In genomic region chr14:104184506-104184905, GRCh38 we compare ENCODE assay signal across 23 cellular contexts. TPM values are rescaled to one million over a fixed set of nuclear protein-coding genes. Genes with fewer than 3 reads are reported as not detected.
DNase-seq lines count a peak whose midpoint lies in the region; ATAC-seq, FAIRE-seq and TF ChIP-seq lines count a peak whose summit lies in the region.
"Had no signal": no experiment of that assay in that cellular context is flagged by ENCODE, and none has a peak within 500 bp of the region (broad histone marks: within the 10 kb centered on the region; RNA-seq: fewer than 3 reads in every experiment).

No MANE protein-coding gene starts in this region.

- H3K27ac ChIP-seq in BLaER1 (no peak overlapping the region), Panc1 (ENCODE audit: low read length) (no peak overlapping the region), mesodermal cell (ENCODE audit: low read depth, low read length, severe bottlenecking) (peak overlapping the region; percentile 49)
- H3K27ac ChIP-seq: ovary, sigmoid colon, suprapubic skin had no signal

- peaks cover 61% of the 10 kb centered on the region for H3K4me1 ChIP-seq in BLaER1
- H3K4me1 ChIP-seq in Panc1 (ENCODE audit: control insufficient read depth, insufficient read depth, low read length): no peaks in the 10 kb centered on the region
- peaks cover 13% of the 10 kb centered on the region for H3K4me1 ChIP-seq in mesodermal cell (ENCODE audit: control insufficient read depth, insufficient read depth, low read length, poor library complexity, severe bottlenecking)
- H3K4me1 ChIP-seq: body of pancreas, sigmoid colon had no signal

- peak overlapping the region; percentile 89 for H3K27ac Mint-ChIP-seq in endothelial cell (ENCODE audit: unreplicated experiment)
- H3K27ac Mint-ChIP-seq: activated CD4-positive, alpha-beta T cell treated with anti-CD3 and anti-CD28 coated beads, Interleukin-2, amount 10 ng/mL, durations not matched to agents 24 days and 14 days; activated T-helper 17 cell treated with anti-CD3 and anti-CD28 coated beads, Interleukin-2, amount 50 U/mL, for 72 hours; CD4-positive, CD25-positive, alpha-beta regulatory T cell; naive thymus-derived CD8-positive, alpha-beta T cell had no signal

- FAIRE-seq in frontal cortex (lab: Jason Lieb, UNC): no peak
- FAIRE-seq: GM12891 had no signal

- peaks cover 27% of the 10 kb centered on the region for H3K4me1 Mint-ChIP-seq in endothelial cell (ENCODE audit: unreplicated experiment)
- H3K4me1 Mint-ChIP-seq: activated CD4-positive, alpha-beta T cell treated with anti-CD3 and anti-CD28 coated beads, Interleukin-2, amount 10 ng/mL, durations not matched to agents 24 days and 14 days; activated T-helper 17 cell treated with anti-CD3 and anti-CD28 coated beads, Interleukin-2, amount 50 U/mL, for 72 hours; CD4-positive, CD25-positive, alpha-beta regulatory T cell; naive thymus-derived CD8-positive, alpha-beta T cell had no signal

- no peak for DNase-seq in Panc1 (ENCODE audit: low read depth, low spot score)
- DNase-seq in endothelial cell (ENCODE audit: low spot score): peak; percentile 51
- no peak for DNase-seq in frontal cortex (ENCODE audit: low spot score in 2 of 2)
- no peak for DNase-seq in DMS153 (lab: John Stamatoyannopoulos, UW)
- DNase-seq: activated CD4-positive, alpha-beta T cell treated with anti-CD3 and anti-CD28 coated beads, Interleukin-2, amount 10 ng/mL, durations not matched to agents 24 days and 14 days; body of pancreas; CD4-positive, CD25-positive, alpha-beta regulatory T cell; DMS53; GOT3; naive thymus-derived CD8-positive, alpha-beta T cell; NCI-H1048; NCI-H187 treated with DMSO at 0.1 percent for 48 hours; NCI-H2227 treated with DMSO at 0.1 percent for 48 hours; ovary; sigmoid colon had no signal

- peaks cover 6% of the 10 kb centered on the region for H3K36me3 Mint-ChIP-seq in endothelial cell (ENCODE audit: low read depth, unreplicated experiment)
- H3K36me3 Mint-ChIP-seq: CD4-positive, CD25-positive, alpha-beta regulatory T cell; naive thymus-derived CD8-positive, alpha-beta T cell had no signal

- in situ Hi-C loops in Panc1 (cut with HindIII; ENCODE audit: low pct_unique_long_range_greater_than_20kb, low sequenced_read_pairs): no loop called here

- H4K20me1 ChIP-seq in BLaER1: no peaks in the 10 kb centered on the region

- 79 to 92% methylated on average over 12 of the region's 12 CpGs for WGBS in mesodermal cell (ENCODE audit: insufficient coverage in 2 of 2), 2 experiments

- H3K9ac ChIP-seq in BLaER1: no peak overlapping the region

- intact Hi-C loops in Panc1 (cut with micrococcal nuclease; ENCODE audit: unreplicated experiment): no loop called here

- peak; percentile 65 for ATAC-seq in Panc1
- no peak for ATAC-seq in GM21360 (IDR thresholded peaks at IDR 0.05; ENCODE audit: unreplicated experiment)
- ATAC-seq in GM18861 (IDR thresholded peaks at IDR 0.05; ENCODE audit: unreplicated experiment): no peak
- ATAC-seq: activated T-helper 17 cell treated with anti-CD3 and anti-CD28 coated beads, Interleukin-2, amount 50 U/mL, for 72 hours; body of pancreas; naive thymus-derived CD8-positive, alpha-beta T cell had no signal

- peak overlapping the region; percentile 64 for H3K4me2 ChIP-seq in BLaER1

- H3K4me3 ChIP-seq in BLaER1 (no peak overlapping the region), Panc1 (ENCODE audit: low read depth in 2 of 2, low read length in 2 of 2) (no peak overlapping the region), mesodermal cell (ENCODE audit: extremely low read depth, insufficient read depth, low read length, poor library complexity, severe bottlenecking) (no peak overlapping the region)
- H3K4me3 ChIP-seq: body of pancreas, ovary, sigmoid colon, suprapubic skin had no signal

- H3K36me3 ChIP-seq in BLaER1: no peaks in the 10 kb centered on the region
- H3K36me3 ChIP-seq in Panc1 (ENCODE audit: control insufficient read depth, insufficient read depth, low read length): no peaks in the 10 kb centered on the region
- H3K36me3 ChIP-seq in mesodermal cell (ENCODE audit: control insufficient read depth, insufficient read depth, low read length): no peaks in the 10 kb centered on the region
- H3K36me3 ChIP-seq: ovary, sigmoid colon, suprapubic skin had no signal

- H3K4me3 Mint-ChIP-seq in endothelial cell (ENCODE audit: unreplicated experiment): no peak overlapping the region
- H3K4me3 Mint-ChIP-seq: activated CD4-positive, alpha-beta T cell treated with anti-CD3 and anti-CD28 coated beads, Interleukin-2, amount 10 ng/mL, durations not matched to agents 24 days and 14 days; activated T-helper 17 cell treated with anti-CD3 and anti-CD28 coated beads, Interleukin-2, amount 50 U/mL, for 72 hours; CD4-positive, CD25-positive, alpha-beta regulatory T cell; naive thymus-derived CD8-positive, alpha-beta T cell had no signal

- no TSS peak for BruUV-seq in Panc1 (replicated peaks; lab: Mats Ljungman, UMichigan)

- H3K9me3 ChIP-seq in BLaER1 (no peaks in the 10 kb centered on the region), Panc1 (ENCODE audit: control insufficient read depth, insufficient read depth, low read depth, low read length) (no peaks in the 10 kb centered on the region), mesodermal cell (ENCODE audit: control insufficient read depth, low read length) (no peaks in the 10 kb centered on the region)
- H3K9me3 ChIP-seq: body of pancreas, ovary, sigmoid colon, suprapubic skin had no signal

- H3K27me3 ChIP-seq in BLaER1: no peaks in the 10 kb centered on the region
- H3K27me3 ChIP-seq in Panc1 (ENCODE audit: control insufficient read depth, insufficient read depth, low read length): no peaks in the 10 kb centered on the region
- H3K27me3 ChIP-seq: body of pancreas, ovary had no signal

- CTCF ChIA-PET in Panc1 (lab: Charles Lee): no interaction called here

- POLR2A ChIA-PET in Panc1 (lab: Charles Lee): no interaction called here

- TF ChIP-seq CTCF in Panc1 (IDR thresholded peaks at IDR 0.05): no peak
- TF ChIP-seq CTCF in endothelial cell (IDR thresholded peaks at IDR 0.05; ENCODE audit: unreplicated experiment): no peak

- no peaks in the 10 kb centered on the region for H3K9me3 Mint-ChIP-seq in endothelial cell (ENCODE audit: unreplicated experiment)
- H3K9me3 Mint-ChIP-seq: activated CD4-positive, alpha-beta T cell treated with anti-CD3 and anti-CD28 coated beads, Interleukin-2, amount 10 ng/mL, durations not matched to agents 24 days and 14 days; activated T-helper 17 cell treated with anti-CD3 and anti-CD28 coated beads, Interleukin-2, amount 50 U/mL, for 72 hours; CD4-positive, CD25-positive, alpha-beta regulatory T cell; naive thymus-derived CD8-positive, alpha-beta T cell had no signal

- H3K27me3 Mint-ChIP-seq in endothelial cell (ENCODE audit: unreplicated experiment): peaks cover 20% of the 10 kb centered on the region
- H3K27me3 Mint-ChIP-seq: activated CD4-positive, alpha-beta T cell treated with anti-CD3 and anti-CD28 coated beads, Interleukin-2, amount 10 ng/mL, durations not matched to agents 24 days and 14 days; activated T-helper 17 cell treated with anti-CD3 and anti-CD28 coated beads, Interleukin-2, amount 50 U/mL, for 72 hours; CD4-positive, CD25-positive, alpha-beta regulatory T cell had no signal

RNA-seq across cellular contexts. Expression of gene KIF26A, which starts 46.1 kb away (rescaled TPM):
- total RNA-seq in Panc1 (2021; ENCODE audit: unreplicated experiment): 4.4 TPM
- polyA plus RNA-seq in Panc1 (2012; ENCODE audit: insufficient read length): 2.9 TPM
- 96.9 TPM for total RNA-seq in endothelial cell (ENCODE audit: unreplicated experiment)
- 24.4 TPM for polyA plus RNA-seq in mesodermal cell (2013, experiment 1 of 2)
- polyA plus RNA-seq in mesodermal cell (2013, experiment 2 of 2): 20.3 TPM
- total RNA-seq in frontal cortex: 13.0 TPM
- polyA plus RNA-seq: AG04450; CD4-positive, CD25-positive, alpha-beta regulatory T cell; naive thymus-derived CD8-positive, alpha-beta T cell had no signal
